In the genomic region with DNA sequence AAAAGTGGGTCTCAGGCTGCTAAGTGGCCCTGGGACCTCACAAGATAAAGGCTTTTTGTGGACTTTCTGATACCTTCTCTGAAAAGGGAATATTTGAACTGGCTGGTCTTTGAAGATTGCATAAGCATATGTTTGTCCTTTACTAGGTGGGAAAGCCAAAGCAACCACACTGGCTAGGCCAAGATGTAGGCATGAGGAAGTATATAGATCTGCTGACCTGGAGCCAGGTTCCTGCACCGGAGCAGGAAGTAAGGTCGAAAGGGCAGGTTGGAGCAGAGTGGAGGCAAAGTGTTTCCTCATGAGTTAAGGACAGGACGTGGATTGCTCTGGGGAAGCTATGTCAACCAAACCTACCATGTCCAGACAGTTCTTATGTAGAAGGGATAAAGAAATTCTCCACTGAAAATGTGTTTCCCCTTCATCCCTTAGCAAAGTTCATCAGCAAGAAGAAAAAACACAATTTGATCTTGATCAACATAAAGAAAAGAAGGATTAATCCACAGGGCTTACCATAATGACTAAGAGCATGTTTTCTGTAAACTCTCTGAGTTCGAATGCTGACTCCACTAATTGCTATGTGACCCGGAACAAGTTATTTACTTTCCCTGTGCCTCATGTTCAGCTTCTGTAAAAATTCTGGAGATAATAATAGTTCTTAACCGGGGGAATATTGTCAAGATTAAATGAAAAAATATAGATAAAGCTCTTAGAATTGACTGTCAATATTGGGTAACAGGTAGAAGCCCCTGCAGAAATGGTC, we compare ENCODE assay signal across 1 cellular context.
A peak's percentile ranks its signal among the peaks of the same experiment; 100 is the strongest.
TF ChIP-seq lines count a peak whose summit lies in the region.

No MANE protein-coding gene starts in this region.

TF ChIP-seq in HepG2, 621 proteins besides CTCF, POLR2A, EP300 and RAD21 (continued from another document and continues in another):
- TF ChIP-seq, protein P1, sequence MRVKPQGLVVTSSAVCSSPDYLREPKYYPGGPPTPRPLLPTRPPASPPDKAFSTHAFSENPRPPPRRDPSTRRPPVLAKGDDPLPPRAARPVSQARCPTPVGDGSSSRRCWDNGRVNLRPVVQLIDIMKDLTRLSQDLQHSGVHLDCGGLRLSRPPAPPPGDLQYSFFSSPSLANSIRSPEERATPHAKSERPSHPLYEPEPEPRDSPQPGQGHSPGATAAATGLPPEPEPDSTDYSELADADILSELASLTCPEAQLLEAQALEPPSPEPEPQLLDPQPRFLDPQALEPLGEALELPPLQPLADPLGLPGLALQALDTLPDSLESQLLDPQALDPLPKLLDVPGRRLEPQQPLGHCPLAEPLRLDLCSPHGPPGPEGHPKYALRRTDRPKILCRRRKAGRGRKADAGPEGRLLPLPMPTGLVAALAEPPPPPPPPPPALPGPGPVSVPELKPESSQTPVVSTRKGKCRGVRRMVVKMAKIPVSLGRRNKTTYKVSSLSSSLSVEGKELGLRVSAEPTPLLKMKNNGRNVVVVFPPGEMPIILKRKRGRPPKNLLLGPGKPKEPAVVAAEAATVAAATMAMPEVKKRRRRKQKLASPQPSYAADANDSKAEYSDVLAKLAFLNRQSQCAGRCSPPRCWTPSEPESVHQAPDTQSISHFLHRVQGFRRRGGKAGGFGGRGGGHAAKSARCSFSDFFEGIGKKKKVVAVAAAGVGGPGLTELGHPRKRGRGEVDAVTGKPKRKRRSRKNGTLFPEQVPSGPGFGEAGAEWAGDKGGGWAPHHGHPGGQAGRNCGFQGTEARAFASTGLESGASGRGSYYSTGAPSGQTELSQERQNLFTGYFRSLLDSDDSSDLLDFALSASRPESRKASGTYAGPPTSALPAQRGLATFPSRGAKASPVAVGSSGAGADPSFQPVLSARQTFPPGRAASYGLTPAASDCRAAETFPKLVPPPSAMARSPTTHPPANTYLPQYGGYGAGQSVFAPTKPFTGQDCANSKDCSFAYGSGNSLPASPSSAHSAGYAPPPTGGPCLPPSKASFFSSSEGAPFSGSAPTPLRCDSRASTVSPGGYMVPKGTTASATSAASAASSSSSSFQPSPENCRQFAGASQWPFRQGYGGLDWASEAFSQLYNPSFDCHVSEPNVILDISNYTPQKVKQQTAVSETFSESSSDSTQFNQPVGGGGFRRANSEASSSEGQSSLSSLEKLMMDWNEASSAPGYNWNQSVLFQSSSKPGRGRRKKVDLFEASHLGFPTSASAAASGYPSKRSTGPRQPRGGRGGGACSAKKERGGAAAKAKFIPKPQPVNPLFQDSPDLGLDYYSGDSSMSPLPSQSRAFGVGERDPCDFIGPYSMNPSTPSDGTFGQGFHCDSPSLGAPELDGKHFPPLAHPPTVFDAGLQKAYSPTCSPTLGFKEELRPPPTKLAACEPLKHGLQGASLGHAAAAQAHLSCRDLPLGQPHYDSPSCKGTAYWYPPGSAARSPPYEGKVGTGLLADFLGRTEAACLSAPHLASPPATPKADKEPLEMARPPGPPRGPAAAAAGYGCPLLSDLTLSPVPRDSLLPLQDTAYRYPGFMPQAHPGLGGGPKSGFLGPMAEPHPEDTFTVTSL (CRISPR knock-in tag; IDR thresholded peaks at IDR 0.05; ENCODE audit: borderline replicate concordance): peak; percentile 80; the same call in 1 of the 2 replicates
- TF ChIP-seq TOE1 (CRISPR knock-in tag; IDR thresholded peaks at IDR 0.05) (peak; percentile 70; the same call in 1 of the 2 replicates), MED1 (CRISPR knock-in tag; IDR thresholded peaks at IDR 0.05) (peak; percentile 56; the same call in 1 of the 2 replicates), HMG20A (CRISPR knock-in tag; IDR thresholded peaks at IDR 0.05; ENCODE audit: borderline replicate concordance) (peak; percentile 78; the same call in 1 of the 2 replicates), CEBPG (CRISPR knock-in tag; IDR thresholded peaks at IDR 0.05) (peak; percentile 83), XBP1 (CRISPR knock-in tag; IDR thresholded peaks at IDR 0.05) (no peak), MTA1 (CRISPR knock-in tag; IDR thresholded peaks at IDR 0.05; ENCODE audit: borderline replicate concordance) (0 out of 2 replicates have a peak, but pooled peaks have one; percentile 29), ZNF629 (CRISPR knock-in tag; conservative IDR thresholded peaks at IDR 0.05) (0 out of 2 replicates have a peak, but pooled peaks have one; percentile 27), HDAC1 (CRISPR knock-in tag; IDR thresholded peaks at IDR 0.05) (peak; percentile 75), ARNTL (CRISPR knock-in tag; IDR thresholded peaks at IDR 0.05) (0 out of 2 replicates have a peak, but pooled peaks have one; percentile 48), NKX3-1 (CRISPR knock-in tag; IDR thresholded peaks at IDR 0.05) (no peak), TBX3 (IDR thresholded peaks at IDR 0.05; ENCODE audit: borderline replicate concordance) (0 out of 2 replicates have a peak, but pooled peaks have one; percentile 10), GABPA (IDR thresholded peaks at IDR 0.05; ENCODE audit: low read depth, low read length) (peak; percentile 56), GABPA (CRISPR knock-in tag; IDR thresholded peaks at IDR 0.05; ENCODE audit: low read depth) (peak; percentile 87), ZNF619 (CRISPR knock-in tag; IDR thresholded peaks at IDR 0.05) (no peak), MXI1 (IDR thresholded peaks at IDR 0.05; ENCODE audit: borderline replicate concordance, low read depth, low read length) (no peak), ZNF543 (CRISPR knock-in tag; IDR thresholded peaks at IDR 0.05) (0 out of 2 replicates have a peak, but pooled peaks have one; percentile 53), ZNF431 (CRISPR knock-in tag; IDR thresholded peaks at IDR 0.05; ENCODE audit: borderline replicate concordance, low read depth) (no peak), CENPX (CRISPR knock-in tag; IDR thresholded peaks at IDR 0.05) (no peak), GTF3A (CRISPR knock-in tag; conservative IDR thresholded peaks at IDR 0.05) (no peak), NR2C2 (CRISPR knock-in tag; IDR thresholded peaks at IDR 0.05; ENCODE audit: borderline replicate concordance) (peak; percentile 87), FOXO1 (CRISPR knock-in tag; IDR thresholded peaks at IDR 0.05) (peak; percentile 84), RFXANK (CRISPR knock-in tag; IDR thresholded peaks at IDR 0.05) (no peak), NR2F1 (CRISPR knock-in tag; IDR thresholded peaks at IDR 0.05) (peak; percentile 64 to 85), TBX2 (CRISPR knock-in tag; IDR thresholded peaks at IDR 0.05; ENCODE audit: borderline replicate concordance) (peak; percentile 51; the same call in 1 of the 2 replicates), HNRNPL (IDR thresholded peaks at IDR 0.05; ENCODE audit: low read depth, low read length) (no peak), ZSCAN31 (CRISPR knock-in tag; IDR thresholded peaks at IDR 0.05; ENCODE audit: low read depth) (no peak), SP140L (CRISPR knock-in tag; IDR thresholded peaks at IDR 0.05; ENCODE audit: borderline replicate concordance) (no peak), TEAD2 (CRISPR knock-in tag; IDR thresholded peaks at IDR 0.05) (no peak), REPIN1 (CRISPR knock-in tag; IDR thresholded peaks at IDR 0.05; ENCODE audit: borderline replicate concordance, low read depth) (no peak), KDM5B (CRISPR knock-in tag; IDR thresholded peaks at IDR 0.05; ENCODE audit: borderline replicate concordance) (no peak)
- TF ChIP-seq, protein P2, sequence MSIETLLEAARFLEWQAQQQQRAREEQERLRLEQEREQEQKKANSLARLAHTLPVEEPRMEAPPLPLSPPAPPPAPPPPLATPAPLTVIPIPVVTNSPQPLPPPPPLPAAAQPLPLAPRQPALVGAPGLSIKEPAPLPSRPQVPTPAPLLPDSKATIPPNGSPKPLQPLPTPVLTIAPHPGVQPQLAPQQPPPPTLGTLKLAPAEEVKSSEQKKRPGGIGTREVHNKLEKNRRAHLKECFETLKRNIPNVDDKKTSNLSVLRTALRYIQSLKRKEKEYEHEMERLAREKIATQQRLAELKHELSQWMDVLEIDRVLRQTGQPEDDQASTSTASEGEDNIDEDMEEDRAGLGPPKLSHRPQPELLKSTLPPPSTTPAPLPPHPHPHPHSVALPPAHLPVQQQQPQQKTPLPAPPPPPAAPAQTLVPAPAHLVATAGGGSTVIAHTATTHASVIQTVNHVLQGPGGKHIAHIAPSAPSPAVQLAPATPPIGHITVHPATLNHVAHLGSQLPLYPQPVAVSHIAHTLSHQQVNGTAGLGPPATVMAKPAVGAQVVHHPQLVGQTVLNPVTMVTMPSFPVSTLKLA (IDR thresholded peaks at IDR 0.05): no peak
- TF ChIP-seq, protein P3, sequence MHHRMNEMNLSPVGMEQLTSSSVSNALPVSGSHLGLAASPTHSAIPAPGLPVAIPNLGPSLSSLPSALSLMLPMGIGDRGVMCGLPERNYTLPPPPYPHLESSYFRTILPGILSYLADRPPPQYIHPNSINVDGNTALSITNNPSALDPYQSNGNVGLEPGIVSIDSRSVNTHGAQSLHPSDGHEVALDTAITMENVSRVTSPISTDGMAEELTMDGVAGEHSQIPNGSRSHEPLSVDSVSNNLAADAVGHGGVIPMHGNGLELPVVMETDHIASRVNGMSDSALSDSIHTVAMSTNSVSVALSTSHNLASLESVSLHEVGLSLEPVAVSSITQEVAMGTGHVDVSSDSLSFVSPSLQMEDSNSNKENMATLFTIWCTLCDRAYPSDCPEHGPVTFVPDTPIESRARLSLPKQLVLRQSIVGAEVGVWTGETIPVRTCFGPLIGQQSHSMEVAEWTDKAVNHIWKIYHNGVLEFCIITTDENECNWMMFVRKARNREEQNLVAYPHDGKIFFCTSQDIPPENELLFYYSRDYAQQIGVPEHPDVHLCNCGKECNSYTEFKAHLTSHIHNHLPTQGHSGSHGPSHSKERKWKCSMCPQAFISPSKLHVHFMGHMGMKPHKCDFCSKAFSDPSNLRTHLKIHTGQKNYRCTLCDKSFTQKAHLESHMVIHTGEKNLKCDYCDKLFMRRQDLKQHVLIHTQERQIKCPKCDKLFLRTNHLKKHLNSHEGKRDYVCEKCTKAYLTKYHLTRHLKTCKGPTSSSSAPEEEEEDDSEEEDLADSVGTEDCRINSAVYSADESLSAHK (CRISPR knock-in tag; IDR thresholded peaks at IDR 0.05; ENCODE audit: borderline replicate concordance): no peak
- TF ChIP-seq, protein P4, sequence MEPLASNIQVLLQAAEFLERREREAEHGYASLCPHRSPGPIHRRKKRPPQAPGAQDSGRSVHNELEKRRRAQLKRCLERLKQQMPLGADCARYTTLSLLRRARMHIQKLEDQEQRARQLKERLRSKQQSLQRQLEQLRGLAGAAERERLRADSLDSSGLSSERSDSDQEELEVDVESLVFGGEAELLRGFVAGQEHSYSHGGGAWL (CRISPR knock-in tag; IDR thresholded peaks at IDR 0.05): no peak
- TF ChIP-seq, protein P5, sequence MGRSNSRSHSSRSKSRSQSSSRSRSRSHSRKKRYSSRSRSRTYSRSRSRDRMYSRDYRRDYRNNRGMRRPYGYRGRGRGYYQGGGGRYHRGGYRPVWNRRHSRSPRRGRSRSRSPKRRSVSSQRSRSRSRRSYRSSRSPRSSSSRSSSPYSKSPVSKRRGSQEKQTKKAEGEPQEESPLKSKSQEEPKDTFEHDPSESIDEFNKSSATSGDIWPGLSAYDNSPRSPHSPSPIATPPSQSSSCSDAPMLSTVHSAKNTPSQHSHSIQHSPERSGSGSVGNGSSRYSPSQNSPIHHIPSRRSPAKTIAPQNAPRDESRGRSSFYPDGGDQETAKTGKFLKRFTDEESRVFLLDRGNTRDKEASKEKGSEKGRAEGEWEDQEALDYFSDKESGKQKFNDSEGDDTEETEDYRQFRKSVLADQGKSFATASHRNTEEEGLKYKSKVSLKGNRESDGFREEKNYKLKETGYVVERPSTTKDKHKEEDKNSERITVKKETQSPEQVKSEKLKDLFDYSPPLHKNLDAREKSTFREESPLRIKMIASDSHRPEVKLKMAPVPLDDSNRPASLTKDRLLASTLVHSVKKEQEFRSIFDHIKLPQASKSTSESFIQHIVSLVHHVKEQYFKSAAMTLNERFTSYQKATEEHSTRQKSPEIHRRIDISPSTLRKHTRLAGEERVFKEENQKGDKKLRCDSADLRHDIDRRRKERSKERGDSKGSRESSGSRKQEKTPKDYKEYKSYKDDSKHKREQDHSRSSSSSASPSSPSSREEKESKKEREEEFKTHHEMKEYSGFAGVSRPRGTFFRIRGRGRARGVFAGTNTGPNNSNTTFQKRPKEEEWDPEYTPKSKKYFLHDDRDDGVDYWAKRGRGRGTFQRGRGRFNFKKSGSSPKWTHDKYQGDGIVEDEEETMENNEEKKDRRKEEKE (IDR thresholded peaks at IDR 0.05): no peak
- TF ChIP-seq, protein P6, sequence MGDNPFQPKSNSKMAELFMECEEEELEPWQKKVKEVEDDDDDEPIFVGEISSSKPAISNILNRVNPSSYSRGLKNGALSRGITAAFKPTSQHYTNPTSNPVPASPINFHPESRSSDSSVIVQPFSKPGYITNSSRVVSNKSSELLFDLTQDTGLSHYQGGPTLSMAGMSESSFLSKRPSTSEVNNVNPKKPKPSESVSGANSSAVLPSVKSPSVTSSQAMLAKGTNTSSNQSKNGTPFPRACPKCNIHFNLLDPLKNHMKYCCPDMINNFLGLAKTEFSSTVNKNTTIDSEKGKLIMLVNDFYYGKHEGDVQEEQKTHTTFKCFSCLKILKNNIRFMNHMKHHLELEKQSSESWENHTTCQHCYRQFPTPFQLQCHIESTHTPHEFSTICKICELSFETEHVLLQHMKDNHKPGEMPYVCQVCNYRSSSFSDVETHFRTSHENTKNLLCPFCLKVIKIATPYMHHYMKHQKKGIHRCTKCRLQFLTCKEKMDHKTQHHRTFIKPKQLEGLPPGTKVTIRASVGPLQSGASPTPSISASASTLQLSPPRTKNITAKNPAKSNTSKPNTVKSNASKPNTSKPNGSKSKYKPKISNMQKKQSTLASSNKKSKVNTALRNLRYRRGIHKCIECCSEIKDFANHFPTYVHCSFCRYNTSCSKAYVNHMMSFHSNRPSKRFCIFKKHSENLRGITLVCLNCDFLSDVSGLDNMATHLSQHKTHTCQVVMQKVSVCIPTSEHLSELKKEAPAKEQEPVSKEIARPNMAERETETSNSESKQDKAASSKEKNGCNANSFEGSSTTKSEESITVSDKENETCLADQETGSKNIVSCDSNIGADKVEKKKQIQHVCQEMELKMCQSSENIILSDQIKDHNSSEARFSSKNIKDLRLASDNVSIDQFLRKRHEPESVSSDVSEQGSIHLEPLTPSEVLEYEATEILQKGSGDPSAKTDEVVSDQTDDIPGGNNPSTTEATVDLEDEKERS (CRISPR knock-in tag; IDR thresholded peaks at IDR 0.05): no peak
- TF ChIP-seq, protein P7, sequence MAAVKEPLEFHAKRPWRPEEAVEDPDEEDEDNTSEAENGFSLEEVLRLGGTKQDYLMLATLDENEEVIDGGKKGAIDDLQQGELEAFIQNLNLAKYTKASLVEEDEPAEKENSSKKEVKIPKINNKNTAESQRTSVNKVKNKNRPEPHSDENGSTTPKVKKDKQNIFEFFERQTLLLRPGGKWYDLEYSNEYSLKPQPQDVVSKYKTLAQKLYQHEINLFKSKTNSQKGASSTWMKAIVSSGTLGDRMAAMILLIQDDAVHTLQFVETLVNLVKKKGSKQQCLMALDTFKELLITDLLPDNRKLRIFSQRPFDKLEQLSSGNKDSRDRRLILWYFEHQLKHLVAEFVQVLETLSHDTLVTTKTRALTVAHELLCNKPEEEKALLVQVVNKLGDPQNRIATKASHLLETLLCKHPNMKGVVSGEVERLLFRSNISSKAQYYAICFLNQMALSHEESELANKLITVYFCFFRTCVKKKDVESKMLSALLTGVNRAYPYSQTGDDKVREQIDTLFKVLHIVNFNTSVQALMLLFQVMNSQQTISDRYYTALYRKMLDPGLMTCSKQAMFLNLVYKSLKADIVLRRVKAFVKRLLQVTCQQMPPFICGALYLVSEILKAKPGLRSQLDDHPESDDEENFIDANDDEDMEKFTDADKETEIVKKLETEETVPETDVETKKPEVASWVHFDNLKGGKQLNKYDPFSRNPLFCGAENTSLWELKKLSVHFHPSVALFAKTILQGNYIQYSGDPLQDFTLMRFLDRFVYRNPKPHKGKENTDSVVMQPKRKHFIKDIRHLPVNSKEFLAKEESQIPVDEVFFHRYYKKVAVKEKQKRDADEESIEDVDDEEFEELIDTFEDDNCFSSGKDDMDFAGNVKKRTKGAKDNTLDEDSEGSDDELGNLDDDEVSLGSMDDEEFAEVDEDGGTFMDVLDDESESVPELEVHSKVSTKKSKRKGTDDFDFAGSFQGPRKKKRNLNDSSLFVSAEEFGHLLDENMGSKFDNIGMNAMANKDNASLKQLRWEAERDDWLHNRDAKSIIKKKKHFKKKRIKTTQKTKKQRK (IDR thresholded peaks at IDR 0.05; ENCODE audit: low read length): no peak
